ENCODE assay signal across 1 cellular context in the genomic region with DNA sequence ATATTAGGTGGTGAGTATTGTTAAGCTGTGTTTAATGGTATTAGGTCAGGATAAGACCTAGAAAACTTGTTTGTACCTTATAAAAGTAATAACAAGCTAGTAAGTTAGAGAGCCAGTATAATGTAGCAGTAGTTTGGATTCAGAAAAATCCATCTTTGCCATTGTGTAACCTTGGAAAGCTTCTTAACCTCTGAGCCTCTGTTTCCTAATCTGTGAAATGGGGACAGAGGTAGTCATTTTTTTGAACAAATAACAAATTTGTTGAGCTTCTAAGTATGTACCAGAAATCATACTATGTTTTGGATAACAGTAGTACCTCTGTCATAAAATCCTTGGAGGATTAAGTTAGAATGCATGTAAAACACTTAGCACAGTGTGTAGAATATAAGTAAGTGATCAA.
TF ChIP-seq lines count a peak whose summit lies in the region.

No MANE protein-coding gene starts in this region.

TF ChIP-seq in GM12878, 131 proteins besides CTCF, POLR2A, EP300 and RAD21:
- TF ChIP-seq ZNF217 (IDR thresholded peaks at IDR 0.05) (peak; percentile 37; the same call in 1 of the 2 replicates), FOXM1 (IDR thresholded peaks at IDR 0.05; ENCODE audit: low read depth, low read length) (no peak)
